ENCODE assay signal across 13 cellular contexts in genomic region chr9:97714435-97714834, GRCh38. TPM values are rescaled to one million over a fixed set of nuclear protein-coding genes. Genes with fewer than 3 reads are reported as not detected.
DNase-seq lines count a peak whose midpoint lies in the region; ATAC-seq, FAIRE-seq and TF ChIP-seq lines count a peak whose summit lies in the region.
"Had no signal": no experiment of that assay in that cellular context is flagged by ENCODE, and none has a peak within 500 bp of the region (broad histone marks: within the 10 kb centered on the region; RNA-seq: fewer than 3 reads in every experiment).

No MANE protein-coding gene starts in this region.

- no peak for TF ChIP-seq CTCF in HepG2 (CRISPR knock-in tag; IDR thresholded peaks at IDR 0.05)
- no peak for TF ChIP-seq CTCF in right lobe of liver (IDR thresholded peaks at IDR 0.05)

- no peak overlapping the region for H2AFZ ChIP-seq in HepG2 (ENCODE audit: low read length)

- H3K27me3 ChIP-seq in HepG2 (ENCODE audit: control insufficient read depth in 1 of 2, insufficient read depth in 2 of 2, low read length in 2 of 2) (no peaks in the 10 kb centered on the region), right lobe of liver (no peaks in the 10 kb centered on the region)

- WGBS in HepG2 (ENCODE audit: low lambda C conversion rate): 0% methylated on average over 3 of the region's 3 CpGs
- 28% methylated on average over 2 of the region's 3 CpGs for WGBS in right lobe of liver (ENCODE audit: insufficient coverage, low coverage, low lambda C conversion rate, missing lambda C conversion rate)

- BruUV-seq in HepG2 (replicated peaks; lab: Mats Ljungman, UMichigan): no TSS peak

- peak; percentile 18 for DNase-seq in HepG2 (ENCODE audit: low spot score)
- no peak for DNase-seq in right lobe of liver
- DNase-seq in RPMI7951 (ENCODE audit: low read depth): peak; percentile 77
- DNase-seq in fibroblast of gingiva (ENCODE audit: low read depth): peak; percentile 21
- no peak for DNase-seq in frontal cortex (ENCODE audit: low spot score in 2 of 2)
- no peak for DNase-seq in NCI-H1092 treated with DMSO at 0.1 percent for 48 hours (lab: John Stamatoyannopoulos, UW)
- DNase-seq in iPS-NIHi7 (ENCODE audit: extremely low spot score): no peak
- DNase-seq: activated T-cell treated with anti-CD3 and anti-CD28 coated beads, Interleukin-2, amount 50 U/mL, for 72 hours; dorsolateral prefrontal cortex; NCI-H446 treated with DMSO at 0.1 percent for 48 hours; occipital lobe had no signal

- in situ Hi-C loops in HepG2 (cut with HindIII; ENCODE audit: extremely low pct_ligation_motif_present, low pct_unique_long_range_greater_than_20kb): loop anchor here (5.0 kb wide), 1 partner anchor 178 kb away; no protein-coding TSS in a partner anchor

- no peaks in the 10 kb centered on the region for H4K20me1 ChIP-seq in HepG2 (ENCODE audit: insufficient read depth, low read length)

- TF ChIP-seq EP300 in HepG2 (IDR thresholded peaks at IDR 0.05; ENCODE audit: low read depth in 2 of 2, low read length in 2 of 2): no peak
- TF ChIP-seq EP300 in HepG2 (CRISPR knock-in tag; IDR thresholded peaks at IDR 0.05; ENCODE audit: borderline replicate concordance): no peak

- H3K9ac ChIP-seq in HepG2 (ENCODE audit: insufficient read depth, low read depth, low read length): no peak overlapping the region

- no peak for TF ChIP-seq RAD21 in HepG2 (CRISPR knock-in tag; IDR thresholded peaks at IDR 0.05)

- POLR2A ChIA-PET in HepG2 (lab: Yijun Ruan, JAX): no interaction called here

- H3K9me3 ChIP-seq in HepG2 (ENCODE audit: low read length) (no peaks in the 10 kb centered on the region), right lobe of liver (no peaks in the 10 kb centered on the region)

- no peak overlapping the region for H3K4me2 ChIP-seq in HepG2 (ENCODE audit: low read depth, low read length)

- CTCF ChIA-PET in HepG2 (lab: Yijun Ruan, JAX; ENCODE audit: low intra/inter-chr PET ratio, low total read pairs): no interaction called here

- ATAC-seq in HepG2 (no peak), right lobe of liver (no peak), HG03039 (IDR thresholded peaks at IDR 0.05; ENCODE audit: unreplicated experiment) (no peak)
- ATAC-seq: activated T-cell treated with anti-CD3 and anti-CD28 coated beads, Interleukin-2, amount 50 U/mL, for 72 hours had no signal

- no peaks in the 10 kb centered on the region for H3K79me2 ChIP-seq in HepG2 (ENCODE audit: insufficient read depth, low read length)

- FAIRE-seq in HepG2 (lab: Jason Lieb, UNC) (no peak), frontal cortex (lab: Jason Lieb, UNC) (no peak)
- FAIRE-seq: H1 had no signal

- TF ChIP-seq POLR2A in HepG2 (IDR thresholded peaks at IDR 0.05; ENCODE audit: insufficient read depth in 1 of 2, low read depth in 2 of 2, low read length in 2 of 2) (no peak), right lobe of liver (IDR thresholded peaks at IDR 0.05) (no peak)

- intact Hi-C loops in HepG2 (cut with micrococcal nuclease; ENCODE audit: unreplicated experiment): no loop called here
- intact Hi-C loops in right lobe of liver (cut with DNase I): loop anchor here in 1 of 2 donors (10.0 kb wide), 1 partner anchor 180 kb away; no protein-coding TSS in a partner anchor

- peaks cover 12% of the 10 kb centered on the region for H3K4me1 ChIP-seq in HepG2 (ENCODE audit: insufficient read depth, low read length)
- H3K4me1 ChIP-seq in right lobe of liver: no peaks in the 10 kb centered on the region

- H3K36me3 ChIP-seq in HepG2 (replicated peaks in 1 of 2; ENCODE audit: control insufficient read depth in 1 of 2, insufficient read depth in 2 of 2, low read length in 2 of 2) (no peaks in the 10 kb centered on the region), right lobe of liver (no peaks in the 10 kb centered on the region)

- no peak overlapping the region for H3K4me3 ChIP-seq in HepG2 (replicated peaks in 1 of 3; ENCODE audit: insufficient read depth in 1 of 3, low read depth in 2 of 3, low read length in 3 of 3)
- no peak overlapping the region for H3K4me3 ChIP-seq in right lobe of liver
- H3K4me3 ChIP-seq: dorsolateral prefrontal cortex had no signal

- H3K27ac ChIP-seq in HepG2 (ENCODE audit: extremely low read length, insufficient read depth, low read length) (no peak overlapping the region), right lobe of liver (no peak overlapping the region)
- H3K27ac ChIP-seq: dorsolateral prefrontal cortex had no signal

TF ChIP-seq in HepG2, 621 proteins besides CTCF, POLR2A, EP300 and RAD21 (continues in another document):
- TF ChIP-seq PCBP2 (optimal IDR thresholded peaks at IDR 0.05; ENCODE audit: low read depth, low read length, poor library complexity, severe bottlenecking) (no peak), GMEB2 (CRISPR knock-in tag; IDR thresholded peaks at IDR 0.05; ENCODE audit: low read depth) (no peak), ZNF513 (CRISPR knock-in tag; conservative IDR thresholded peaks at IDR 0.05) (no peak), POLR2AphosphoS5 (IDR thresholded peaks at IDR 0.05; ENCODE audit: low read depth, low read length) (no peak), HOXD1 (CRISPR knock-in tag; IDR thresholded peaks at IDR 0.05) (no peak), ZNF572 (CRISPR knock-in tag; IDR thresholded peaks at IDR 0.05) (no peak), ZNF501 (CRISPR knock-in tag; IDR thresholded peaks at IDR 0.05) (no peak), ZNF260 (CRISPR knock-in tag; IDR thresholded peaks at IDR 0.05; ENCODE audit: borderline replicate concordance, low read depth) (no peak), PATZ1 (CRISPR knock-in tag; IDR thresholded peaks at IDR 0.05) (peak; percentile 29; the same call in 1 of the 2 replicates)

RNA-seq across cellular contexts. Expression of gene XPA, which starts 17.3 kb away (rescaled TPM):
- total RNA-seq in HepG2 (2016; rRNA removed; fragmentation: Illumina TruSeq; extraction: Trizol) (12.5 and 15.2 TPM in 2 replicates), right lobe of liver (1 to 10 TPM; 4.4 to 9.0 (median 6.7) TPM), frontal cortex (21.2 TPM)
- total RNA-seq in HepG2 (2016; cell fraction: cytosol; rRNA removed; fragmentation: Illumina TruSeq; extraction: Trizol; ENCODE audit: low read depth): 6.3 TPM in 2 replicates
- 12.1 and 13.9 TPM in 2 replicates for total RNA-seq in HepG2 (2016; cell fraction: insoluble cytoplasmic fraction; rRNA removed; fragmentation: Illumina TruSeq; extraction: Trizol)
- total RNA-seq in HepG2 (2016; cell fraction: membrane; rRNA removed; fragmentation: Illumina TruSeq; extraction: Trizol): 6.6 and 7.3 TPM in 2 replicates
- total RNA-seq in HepG2 (2016; cell fraction: nucleus; rRNA removed; fragmentation: Illumina TruSeq; extraction: Trizol): 14.5 and 16.6 TPM in 2 replicates
- polyA plus RNA-seq in HepG2 (2011; rRNA removed): 2.3 and 2.5 TPM in 2 replicates
- 1.2 and 1.4 TPM in 2 replicates for polyA plus RNA-seq in HepG2 (2011; cell fraction: cytosol; rRNA removed)
- 1.9 and 3.0 TPM in 2 replicates for polyA plus RNA-seq in HepG2 (2011; cell fraction: nucleus; rRNA removed)
- polyA plus RNA-seq in HepG2 (2012): 8.1 and 11.3 TPM in 2 replicates
- polyA plus RNA-seq in HepG2 (2016; cell fraction: cytosol; fragmentation: Illumina TruSeq; extraction: Trizol; ENCODE audit: low read depth): 5.1 and 5.4 TPM in 2 replicates
- 14.8 and 17.1 TPM in 2 replicates for polyA plus RNA-seq in HepG2 (2016; cell fraction: insoluble cytoplasmic fraction; fragmentation: Illumina TruSeq; extraction: Trizol; ENCODE audit: low read depth)
- 5.3 and 5.8 TPM in 2 replicates for polyA plus RNA-seq in HepG2 (2016; cell fraction: membrane; fragmentation: Illumina TruSeq; extraction: Trizol; ENCODE audit: low read depth)
- polyA plus RNA-seq in HepG2 (2016; cell fraction: nucleus; fragmentation: Illumina TruSeq; extraction: Trizol; ENCODE audit: insufficient read depth, low read depth): 16.5 and 19.7 TPM in 2 replicates
- 0.77 and 1.4 TPM in 2 replicates for polyA minus RNA-seq in HepG2 (2011; rRNA and poly(A)+ RNA removed; ENCODE audit: low replicate concordance)
- 1.3 and 3.5 TPM in 2 replicates for polyA minus RNA-seq in HepG2 (2011; cell fraction: cytosol; rRNA and poly(A)+ RNA removed)
- polyA minus RNA-seq in HepG2 (2011; cell fraction: nucleus; rRNA and poly(A)+ RNA removed): 16.7 and 17.8 TPM in 2 replicates
- total RNA-seq in RPMI7951 (2014; rRNA removed; shearing (Covaris generic)): 9.5 and 10.5 TPM in 2 replicates

Comparison
In these comparisons a context has a peak if more than half of its experiments do, and no peak if none do; other contexts are left out.
1. DNase-seq: peak in HepG2 (single experiment), RPMI7951 (single experiment) and fibroblast of gingiva (single experiment); none in right lobe of liver (0 of 3), frontal cortex (0 of 2), NCI-H1092 treated with DMSO at 0.1 percent for 48 hours (single experiment) and iPS-NIHi7 (single experiment).